Comparison of ENCODE assay signal across 10 cellular contexts in the genomic region with DNA sequence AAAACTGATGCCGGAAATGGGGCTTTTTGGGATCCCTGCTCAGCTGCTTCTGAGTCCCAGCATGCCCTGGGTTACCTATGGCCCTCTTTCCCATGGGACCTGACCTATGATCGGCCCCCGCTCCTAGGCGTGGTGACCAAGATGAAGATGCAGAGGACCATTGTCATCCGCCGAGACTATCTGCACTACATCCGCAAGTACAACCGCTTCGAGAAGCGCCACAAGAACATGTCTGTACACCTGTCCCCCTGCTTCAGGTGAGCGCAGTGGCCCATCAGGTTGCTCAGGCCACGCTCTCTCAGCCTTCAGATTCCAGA. TPM values are rescaled to one million over a fixed set of nuclear protein-coding genes. Genes with fewer than 3 reads are reported as not detected.
A peak's percentile ranks its signal among the peaks of the same experiment; 100 is the strongest.
DNase-seq lines count a peak whose midpoint lies in the region; ATAC-seq, FAIRE-seq and TF ChIP-seq lines count a peak whose summit lies in the region.
"Had no signal": no experiment of that assay in that cellular context is flagged by ENCODE, and none has a peak within 500 bp of the region (broad histone marks: within the 10 kb centered on the region; RNA-seq: fewer than 3 reads in every experiment).

No MANE protein-coding gene starts in this region.

- no peak for TF ChIP-seq POLR2A in GM12891 (IDR thresholded peaks at IDR 0.05; ENCODE audit: low read depth, low read length)

- no peak for ATAC-seq in stimulated activated naive CD8-positive, alpha-beta T cell treated with anti-CD3 and anti-CD28 coated beads, Interleukin-15, Interleukin-2, amounts not matched to agents 100 U/mL and 50 U/mL, for 24 hours
- ATAC-seq in GM19452 (IDR thresholded peaks at IDR 0.05; ENCODE audit: unreplicated experiment), result no peak

- no peaks in the 10 kb centered on the region for H3K9me3 Mint-ChIP-seq in stimulated activated naive CD8-positive, alpha-beta T cell treated with anti-CD3 and anti-CD28 coated beads, Interleukin-15, Interleukin-2, amounts not matched to agents 100 ng/mL and 50 ng/mL, for 24 hours

- FAIRE-seq in GM12891 (lab: Jason Lieb, UNC), result no peak
- FAIRE-seq: islet of Langerhans, TTC549 had no signal

- H3K36me3 ChIP-seq in mucosa of rectum (ENCODE audit: control insufficient read depth in 2 of 2, insufficient read depth in 2 of 2, low read length in 2 of 2), result peaks cover 28 to 30% of the 10 kb centered on the region in 2 donors

- peaks cover 33 to 41% of the 10 kb centered on the region in 2 donors for H3K4me1 ChIP-seq in mucosa of rectum (ENCODE audit: control insufficient read depth in 2 of 2, insufficient read depth in 2 of 2, low read length in 2 of 2)

- peak overlapping the region; percentile 100 for H3K27ac Mint-ChIP-seq in stimulated activated naive CD8-positive, alpha-beta T cell treated with anti-CD3 and anti-CD28 coated beads, Interleukin-15, Interleukin-2, amounts not matched to agents 100 ng/mL and 50 ng/mL, for 24 hours

- in situ Hi-C loops in astrocyte of the cerebellum (cut with HindIII; ENCODE audit: low sequenced_read_pairs), result no loop called here

- peak overlapping the region; percentile 98 for H3K4me3 Mint-ChIP-seq in stimulated activated naive CD8-positive, alpha-beta T cell treated with anti-CD3 and anti-CD28 coated beads, Interleukin-15, Interleukin-2, amounts not matched to agents 100 ng/mL and 50 ng/mL, for 24 hours

- peaks cover 43% of the 10 kb centered on the region for H3K36me3 Mint-ChIP-seq in stimulated activated naive CD8-positive, alpha-beta T cell treated with anti-CD3 and anti-CD28 coated beads, Interleukin-15, Interleukin-2, amounts not matched to agents 100 ng/mL and 50 ng/mL, for 24 hours (ENCODE audit: low read depth)

- H3K9ac ChIP-seq in mucosa of rectum (ENCODE audit: low read depth in 1 of 2, low read length in 2 of 2), result peak overlapping the region; percentile 95 to 100

- no peak for DNase-seq in stimulated activated naive CD8-positive, alpha-beta T cell treated with anti-CD3 and anti-CD28 coated beads, Interleukin-15, Interleukin-2, amounts not matched to agents 100 U/mL and 50 U/mL, for 24 hours
- no peak for DNase-seq in astrocyte of the cerebellum (ENCODE audit: low read depth)
- no peak for DNase-seq in GM12891 (ENCODE audit: insufficient read length, low spot score)
- no peak for DNase-seq in ecto neural progenitor cell (ENCODE audit: low spot score)
- DNase-seq in occipital lobe (lab: John Stamatoyannopoulos, UW), result no peak

- no peaks in the 10 kb centered on the region for H3K27me3 Mint-ChIP-seq in stimulated activated naive CD8-positive, alpha-beta T cell treated with anti-CD3 and anti-CD28 coated beads, Interleukin-15, Interleukin-2, amounts not matched to agents 100 ng/mL and 50 ng/mL, for 24 hours

- H3K4me1 Mint-ChIP-seq in stimulated activated naive CD8-positive, alpha-beta T cell treated with anti-CD3 and anti-CD28 coated beads, Interleukin-15, Interleukin-2, amounts not matched to agents 100 ng/mL and 50 ng/mL, for 24 hours (ENCODE audit: low read depth), result peaks cover 61% of the 10 kb centered on the region

- H3K4me3 ChIP-seq in astrocyte of the cerebellum (ENCODE audit: low read depth, low read length), result peak overlapping the region; percentile 90
- peak overlapping the region; percentile 84 to 94 for H3K4me3 ChIP-seq in mucosa of rectum (ENCODE audit: low read length in 2 of 2)

- no peak for TF ChIP-seq CTCF in astrocyte of the cerebellum (IDR thresholded peaks at IDR 0.05; ENCODE audit: low read depth, low read length, missing control alignments)

- H3K9me3 ChIP-seq in mucosa of rectum (ENCODE audit: control insufficient read depth in 2 of 2, low read length in 2 of 2), result no peaks in the 10 kb centered on the region

- peak overlapping the region in 1 of 2 donors; percentile 97 for H3K27ac ChIP-seq in mucosa of rectum (ENCODE audit: low read depth in 2 of 2, low read length in 2 of 2)

- no peaks in the 10 kb centered on the region for H3K27me3 ChIP-seq in mucosa of rectum (ENCODE audit: control insufficient read depth in 2 of 2, insufficient read depth in 2 of 2, low read length in 2 of 2)

TF ChIP-seq in GM12891, 5 proteins besides CTCF, POLR2A, EP300 and RAD21:
- TF ChIP-seq TAF1 (IDR thresholded peaks at IDR 0.05; ENCODE audit: low read depth, low read length) (no peak), SPI1 (IDR thresholded peaks at IDR 0.05; ENCODE audit: low read depth, low read length) (no peak), POU2F2 (IDR thresholded peaks at IDR 0.05; ENCODE audit: low read depth, low read length) (no peak), PAX5 (IDR thresholded peaks at IDR 0.05; ENCODE audit: insufficient read depth, low read length, severe bottlenecking) (no peak), POLR2AphosphoS5 (IDR thresholded peaks at IDR 0.05; ENCODE audit: low read depth, low read length) (no peak)

RNA-seq across cellular contexts. Expression of gene RPS11, which starts 1.5 kb away (rescaled TPM):
- polyA plus RNA-seq in GM12891 (2012; ENCODE audit: low read depth, missing spikeins), result 6,855 TPM
- total RNA-seq in occipital lobe, result 3,859 TPM

RNA-seq across cellular contexts. Expression of gene RPL13A, which starts 10.3 kb away (rescaled TPM):
- polyA plus RNA-seq in GM12891 (2012; ENCODE audit: low read depth, missing spikeins), result 6,963 TPM
- 2,203 TPM for total RNA-seq in occipital lobe

RNA-seq across cellular contexts. Expression of gene FCGRT, which starts 14.7 kb away (rescaled TPM):
- 1.4 TPM for polyA plus RNA-seq in GM12891 (2012; ENCODE audit: low read depth, missing spikeins)
- total RNA-seq in occipital lobe, result 12.9 TPM

RNA-seq across cellular contexts. Expression of gene FLT3LG, which starts 23.7 kb away (rescaled TPM):
- 6.8 TPM for polyA plus RNA-seq in GM12891 (2012; ENCODE audit: low read depth, missing spikeins)
- not detected for total RNA-seq in occipital lobe

RNA-seq across cellular contexts. Expression of gene RCN3, which starts 30.1 kb away (rescaled TPM):
- polyA plus RNA-seq in GM12891 (2012; ENCODE audit: low read depth, missing spikeins), result 0.94 TPM
- total RNA-seq in occipital lobe, result 2.3 TPM
